ENCODE assay signal across 1 cellular context in genomic region chr10:103968441-103969391, GRCh38.
TF ChIP-seq lines count a peak whose summit lies in the region.

No MANE protein-coding gene starts in this region.

TF ChIP-seq in K562, 482 proteins besides CTCF, POLR2A, EP300 and RAD21 (continued from another document):
- peak in 1 of 2 experiments; percentile 11; a peak in 1 of 4 replicates for TF ChIP-seq MLLT1 (IDR thresholded peaks at IDR 0.05)
- no peak for TF ChIP-seq ZEB2 (IDR thresholded peaks at IDR 0.05)
- TF ChIP-seq SFPQ (IDR thresholded peaks at IDR 0.05; ENCODE audit: low read depth, low read length) = no peak
- TF ChIP-seq ADNP (tag; IDR thresholded peaks at IDR 0.05) = peak; percentile 25; the same call in 1 of the 2 replicates
- TF ChIP-seq HDAC3 (IDR thresholded peaks at IDR 0.05; ENCODE audit: borderline replicate concordance, partially characterized antibody) = no peak
- TF ChIP-seq KLF1 (tag; IDR thresholded peaks at IDR 0.05) = no peak
- TF ChIP-seq RBFOX2 (IDR thresholded peaks at IDR 0.05; ENCODE audit: low read depth, low read length) = peak; percentile 18; the same call in 1 of the 2 replicates
